28 cellular contexts compared by ENCODE assay signal in the genomic region with DNA sequence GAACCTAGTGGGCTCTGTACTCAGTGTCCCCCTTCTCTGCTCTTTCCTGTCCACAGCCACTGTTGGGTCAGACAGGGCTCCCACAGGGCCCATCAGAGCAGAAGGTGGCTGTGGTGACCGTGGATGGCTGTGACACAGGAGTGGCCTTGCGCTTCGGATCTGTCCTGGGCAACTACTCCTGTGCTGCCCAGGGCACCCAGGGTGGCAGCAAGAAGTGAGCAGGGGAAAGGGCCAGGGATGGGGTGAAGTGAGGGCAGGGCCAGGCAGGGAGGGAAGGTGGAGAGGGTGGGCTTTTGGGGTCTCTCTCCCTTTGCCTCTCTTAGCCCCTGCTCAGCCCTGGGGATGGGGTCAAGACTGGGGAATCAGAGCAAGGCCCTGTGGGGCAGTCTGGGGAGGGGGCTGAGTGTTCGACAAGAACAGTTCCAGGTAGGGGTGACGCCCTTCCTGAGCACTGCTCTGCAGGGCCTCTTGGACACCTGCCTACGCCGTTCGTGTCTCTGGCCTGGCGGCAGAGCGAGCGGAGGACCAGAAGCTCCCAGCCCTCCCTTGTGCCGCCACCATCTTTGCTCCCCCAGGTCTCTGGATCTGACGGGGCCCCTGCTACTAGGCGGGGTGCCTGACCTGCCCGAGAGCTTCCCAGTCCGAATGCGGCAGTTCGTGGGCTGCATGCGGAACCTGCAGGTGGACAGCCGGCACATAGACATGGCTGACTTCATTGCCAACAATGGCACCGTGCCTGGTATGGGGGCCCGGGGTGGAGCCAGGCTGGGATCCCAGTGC. TPM values are rescaled to one million over a fixed set of nuclear protein-coding genes. Genes with fewer than 3 reads are reported as not detected.
DNase-seq lines count a peak whose midpoint lies in the region; ATAC-seq, FAIRE-seq and TF ChIP-seq lines count a peak whose summit lies in the region.
"Had no signal": no experiment of that assay in that cellular context is flagged by ENCODE, and none has a peak within 500 bp of the region (broad histone marks: within the 10 kb centered on the region; RNA-seq: fewer than 3 reads in every experiment).

No MANE protein-coding gene starts in this region.

- CTCF ChIA-PET in HepG2 (lab: Yijun Ruan, JAX; ENCODE audit: low intra/inter-chr PET ratio, low total read pairs) = interaction anchor here (0.8 to 3.0 kb wide), 4 partner anchors 12 to 270 kb away, joined by 3 to 76 read pairs (median 12); partner anchors contain the start of gene SORT1

- H2AFZ ChIP-seq in HepG2 (ENCODE audit: low read length) = no peak overlapping the region
- H2AFZ ChIP-seq in osteoblast (ENCODE audit: low read length) = no peak overlapping the region
- H2AFZ ChIP-seq: parathyroid adenoma had no signal

- TF ChIP-seq POLR2A in HepG2 (IDR thresholded peaks at IDR 0.05; ENCODE audit: insufficient read depth in 1 of 2, low read depth in 2 of 2, low read length in 2 of 2) (no peak), right lobe of liver (IDR thresholded peaks at IDR 0.05) (no peak)

- H3K4me3 ChIP-seq in HepG2 (replicated peaks in 1 of 3; ENCODE audit: insufficient read depth in 1 of 3, low read depth in 2 of 3, low read length in 3 of 3) = no peak overlapping the region
- H3K4me3 ChIP-seq in right lobe of liver = no peak overlapping the region
- H3K4me3 ChIP-seq in dorsolateral prefrontal cortex = peak overlapping the region in 3 of 59 donors; percentile 14 to 50 (median 38)
- no peak overlapping the region for H3K4me3 ChIP-seq in osteoblast (ENCODE audit: insufficient read depth, low read length)
- H3K4me3 ChIP-seq in right atrium auricular region = no peak overlapping the region
- H3K4me3 ChIP-seq: A549, lung, mucosa of descending colon had no signal

- H3K27me3 ChIP-seq in HepG2 (ENCODE audit: control insufficient read depth in 1 of 2, insufficient read depth in 2 of 2, low read length in 2 of 2) (no peaks in the 10 kb centered on the region), right lobe of liver (no peaks in the 10 kb centered on the region), dorsolateral prefrontal cortex (no peaks in the 10 kb centered on the region), osteoblast (ENCODE audit: insufficient read depth, low read length) (no peaks in the 10 kb centered on the region), right atrium auricular region (no peaks in the 10 kb centered on the region)

- no peaks in the 10 kb centered on the region for H3K4me1 ChIP-seq in HepG2 (ENCODE audit: insufficient read depth, low read length)
- no peaks in the 10 kb centered on the region for H3K4me1 ChIP-seq in right lobe of liver
- peaks cover 6% of the 10 kb centered on the region for H3K4me1 ChIP-seq in osteoblast (ENCODE audit: insufficient read depth, low read length)
- peaks cover 0 to 13% of the 10 kb centered on the region in 2 donors for H3K4me1 ChIP-seq in right atrium auricular region
- H3K4me1 ChIP-seq: A549, parathyroid adenoma had no signal

- H3K27ac ChIP-seq in HepG2 (ENCODE audit: extremely low read length, insufficient read depth, low read length) = no peak overlapping the region
- H3K27ac ChIP-seq in right lobe of liver = no peak overlapping the region
- H3K27ac ChIP-seq in dorsolateral prefrontal cortex = peak overlapping the region; percentile 71 to 100 (median 93)
- H3K27ac ChIP-seq in osteoblast (ENCODE audit: low read depth, low read length) = no peak overlapping the region
- H3K27ac ChIP-seq in right atrium auricular region = no peak overlapping the region
- H3K27ac ChIP-seq: parathyroid adenoma had no signal

- peaks cover 3 to 16% of the 10 kb centered on the region in 2 experiments; a peak in 4 of 5 replicates for H3K36me3 ChIP-seq in HepG2 (replicated peaks in 1 of 2; ENCODE audit: control insufficient read depth in 1 of 2, insufficient read depth in 2 of 2, low read length in 2 of 2)
- no peaks in the 10 kb centered on the region for H3K36me3 ChIP-seq in right lobe of liver
- H3K36me3 ChIP-seq in osteoblast (ENCODE audit: insufficient read depth, low read length) = no peaks in the 10 kb centered on the region
- peaks cover 10% of the 10 kb centered on the region for H3K36me3 ChIP-seq in right atrium auricular region

- H3K9me3 ChIP-seq in HepG2 (ENCODE audit: low read length) (no peaks in the 10 kb centered on the region), right lobe of liver (no peaks in the 10 kb centered on the region), osteoblast (ENCODE audit: low read depth, low read length) (no peaks in the 10 kb centered on the region), right atrium auricular region (no peaks in the 10 kb centered on the region)
- H3K9me3 ChIP-seq: A549, mucosa of descending colon had no signal

- DNase-seq in HepG2 (ENCODE audit: low spot score) = no peak
- DNase-seq in right lobe of liver = no peak
- peak in 1 of 10 donors; percentile 48 for DNase-seq in dorsolateral prefrontal cortex
- peak; percentile 75 for DNase-seq in osteoblast (ENCODE audit: insufficient read length, low spot score, missing footprints)
- DNase-seq in SHP77 treated with DMSO at 0.1 percent for 48 hours (lab: John Stamatoyannopoulos, UW) = no peak
- DNase-seq in DMS153 treated with DMSO at 0.1 percent for 48 hours (lab: John Stamatoyannopoulos, UW; ENCODE audit: unreplicated experiment) = no peak
- no peak for DNase-seq in right atrium auricular region (ENCODE audit: low spot score)
- DNase-seq: activated CD4-positive, alpha-beta T cell treated with anti-CD3 and anti-CD28 coated beads for 48 hours; activated gamma-delta T cell; activated naive CD8-positive, alpha-beta T cell treated with anti-CD3 and anti-CD28 coated beads, Interleukin-2, amount 10 ng/mL, durations not matched to agents 7 days and 5 days; activated T-cell treated with anti-CD3 and anti-CD28 coated beads, Interleukin-2, amount 50 U/mL, for 1 hour; glutamatergic neuron; H7; islet precursor cell; NCI-H1092 treated with DMSO at 0.1 percent for 48 hours; NCI-H187; stimulated activated CD4-positive, alpha-beta T cell treated with anti-CD3 and anti-CD28 coated beads, Interleukin-4, amount 100 ng/mL, for 24 hours had no signal

- H4K20me1 ChIP-seq in HepG2 (ENCODE audit: insufficient read depth, low read length) = no peaks in the 10 kb centered on the region
- H4K20me1 ChIP-seq in osteoblast (ENCODE audit: insufficient read depth, low read length) = no peaks in the 10 kb centered on the region

- TF ChIP-seq EP300 in HepG2 (IDR thresholded peaks at IDR 0.05; ENCODE audit: low read depth in 2 of 2, low read length in 2 of 2) (no peak), HepG2 (CRISPR knock-in tag; IDR thresholded peaks at IDR 0.05; ENCODE audit: borderline replicate concordance) (no peak)

- no peak for TF ChIP-seq CTCF in HepG2 (CRISPR knock-in tag; IDR thresholded peaks at IDR 0.05)
- no peak for TF ChIP-seq CTCF in right lobe of liver (IDR thresholded peaks at IDR 0.05)
- no peak for TF ChIP-seq CTCF in dorsolateral prefrontal cortex (IDR thresholded peaks at IDR 0.05 in 54 of 56, conservative IDR thresholded peaks at IDR 0.05 in 2 of 56; ENCODE audit: low read depth in 1 of 56, partially characterized antibody in 56 of 56)
- no peak for TF ChIP-seq CTCF in osteoblast (IDR thresholded peaks at IDR 0.05; ENCODE audit: extremely low read depth, low read depth, low read length)
- no peak for TF ChIP-seq CTCF in right atrium auricular region (IDR thresholded peaks at IDR 0.05)

- ATAC-seq in HepG2 (no peak), right lobe of liver (no peak), GM21526 (IDR thresholded peaks at IDR 0.05; ENCODE audit: low FRiP score, unreplicated experiment) (no peak)
- ATAC-seq: stimulated activated memory B cell treated with anti-CD40 and anti-IgM and Interleukin-4, amounts not matched to agents 10 μg/mL and 1 μg/mL and 100 μg/mL, for 72 hours had no signal

- H3K4me2 ChIP-seq in HepG2 (ENCODE audit: low read depth, low read length) (no peak overlapping the region), osteoblast (ENCODE audit: insufficient read depth, low read length) (no peak overlapping the region)
- H3K4me2 ChIP-seq: A549 had no signal

- intact Hi-C loops in HepG2 (cut with micrococcal nuclease; ENCODE audit: unreplicated experiment) (loop anchor here (1.0 to 5.0 kb wide), 6 partner anchors 12 to 170 kb away; partner anchors contain the start of genes PSRC1 and TMEM167B), right lobe of liver (cut with DNase I) (loop anchor here (5.0 kb wide), 3 partner anchors 135 to 270 kb away; partner anchors contain the start of gene SORT1 (in 1 of the 2)), dorsolateral prefrontal cortex (cut with DNase I) (loop anchor here (1.0 to 10.0 kb wide), 5 partner anchors 50 to 150 kb away; partner anchors contain the start of genes ELAPOR1 (in 1 of the 2) and SARS1 (in 1 of the 2))

- no peak for TF ChIP-seq RAD21 in HepG2 (CRISPR knock-in tag; IDR thresholded peaks at IDR 0.05)

- in situ Hi-C loops in HepG2 (cut with HindIII; ENCODE audit: extremely low pct_ligation_motif_present, low pct_unique_long_range_greater_than_20kb) = loop anchor here (5.0 to 10.0 kb wide), 3 partner anchors 60 to 272 kb away; partner anchors contain the start of gene GPR61

- H3K9ac ChIP-seq in HepG2 (ENCODE audit: insufficient read depth, low read depth, low read length) = no peak overlapping the region
- H3K9ac ChIP-seq: parathyroid adenoma had no signal

- POLR2A ChIA-PET in HepG2 (lab: Yijun Ruan, JAX) = no interaction called here

- FAIRE-seq in HepG2 (lab: Jason Lieb, UNC) = no peak
- FAIRE-seq: A549, G401.6, GM19239 had no signal

- H3K79me2 ChIP-seq in HepG2 (ENCODE audit: insufficient read depth, low read length) (no peaks in the 10 kb centered on the region), osteoblast (ENCODE audit: insufficient read depth, low read length) (no peaks in the 10 kb centered on the region)
- H3K79me2 ChIP-seq: parathyroid adenoma had no signal

- 93% methylated on average over 15 of the region's 22 CpGs for WGBS in HepG2 (ENCODE audit: low lambda C conversion rate)
- 80% methylated on average over 4 of the region's 22 CpGs for WGBS in right lobe of liver (ENCODE audit: insufficient coverage, low coverage, low lambda C conversion rate, missing lambda C conversion rate)

- TSS peak; percentile 36 for BruUV-seq in HepG2 (replicated peaks; lab: Mats Ljungman, UMichigan)

RNA-seq across cellular contexts. Expression of gene CELSR2, which starts 13.1 kb away (rescaled TPM):
- total RNA-seq in HepG2 (2016; rRNA removed; fragmentation: Illumina TruSeq; extraction: Trizol) (3.1 and 4.0 TPM in 2 replicates), right lobe of liver (1 to 10 TPM; 1.3 to 3.3 (median 3.0) TPM), dorsolateral prefrontal cortex (100 to 1,000 TPM; 115 to 213 (median 171) TPM), osteoblast (1.4 and 1.5 TPM in 2 replicates), right atrium auricular region (10 to 100 TPM; 20.2 to 23.7 TPM)
- 1.9 and 2.7 TPM in 2 replicates for total RNA-seq in HepG2 (2016; cell fraction: cytosol; rRNA removed; fragmentation: Illumina TruSeq; extraction: Trizol; ENCODE audit: low read depth)
- 2.4 and 4.3 TPM in 2 replicates for total RNA-seq in HepG2 (2016; cell fraction: insoluble cytoplasmic fraction; rRNA removed; fragmentation: Illumina TruSeq; extraction: Trizol)
- 1.9 and 2.3 TPM in 2 replicates for total RNA-seq in HepG2 (2016; cell fraction: membrane; rRNA removed; fragmentation: Illumina TruSeq; extraction: Trizol)
- 7.6 and 9.5 TPM in 2 replicates for total RNA-seq in HepG2 (2016; cell fraction: nucleus; rRNA removed; fragmentation: Illumina TruSeq; extraction: Trizol)
- 6.6 and 7.8 TPM in 2 replicates for polyA plus RNA-seq in HepG2 (2011; rRNA removed)
- polyA plus RNA-seq in HepG2 (2011; cell fraction: cytosol; rRNA removed) = 3.6 and 4.4 TPM in 2 replicates
- polyA plus RNA-seq in HepG2 (2011; cell fraction: nucleus; rRNA removed) = 23.5 and 27.3 TPM in 2 replicates
- 5.9 and 7.3 TPM in 2 replicates for polyA plus RNA-seq in HepG2 (2012)
- polyA plus RNA-seq in HepG2 (2016; cell fraction: cytosol; fragmentation: Illumina TruSeq; extraction: Trizol; ENCODE audit: low read depth) = 0.35 and 0.41 TPM in 2 replicates
- 2.4 and 3.9 TPM in 2 replicates for polyA plus RNA-seq in HepG2 (2016; cell fraction: insoluble cytoplasmic fraction; fragmentation: Illumina TruSeq; extraction: Trizol; ENCODE audit: low read depth)
- polyA plus RNA-seq in HepG2 (2016; cell fraction: membrane; fragmentation: Illumina TruSeq; extraction: Trizol; ENCODE audit: low read depth) = 0.68 TPM in 2 replicates
- 18.1 and 20.4 TPM in 2 replicates for polyA plus RNA-seq in HepG2 (2016; cell fraction: nucleus; fragmentation: Illumina TruSeq; extraction: Trizol; ENCODE audit: insufficient read depth, low read depth)
- 25.8 and 30.0 TPM in 2 replicates for polyA minus RNA-seq in HepG2 (2011; rRNA and poly(A)+ RNA removed; ENCODE audit: low replicate concordance)
- 7.9 and 9.1 TPM in 2 replicates for polyA minus RNA-seq in HepG2 (2011; cell fraction: cytosol; rRNA and poly(A)+ RNA removed)
- polyA minus RNA-seq in HepG2 (2011; cell fraction: nucleus; rRNA and poly(A)+ RNA removed) = 13.4 and 15.3 TPM in 2 replicates

RNA-seq across cellular contexts. Expression of gene PSRC1, which starts 20.5 kb away (rescaled TPM):
- total RNA-seq in HepG2 (2016; rRNA removed; fragmentation: Illumina TruSeq; extraction: Trizol) (26.5 and 28.6 TPM in 2 replicates), right lobe of liver (1 to 10 TPM in 5 of 6 experiments, under 1 TPM in 1; 0.70 to 3.4 (median 1.5) TPM), dorsolateral prefrontal cortex (100 to 1,000 TPM in 19 of 120 experiments, 10 to 100 TPM in 101; 52.9 to 176 (median 79.2) TPM), osteoblast (5.4 and 5.9 TPM in 2 replicates), right atrium auricular region (1 to 10 TPM; 2.2 to 2.4 TPM)
- 15.7 and 18.2 TPM in 2 replicates for total RNA-seq in HepG2 (2016; cell fraction: cytosol; rRNA removed; fragmentation: Illumina TruSeq; extraction: Trizol; ENCODE audit: low read depth)
- 23.7 and 27.5 TPM in 2 replicates for total RNA-seq in HepG2 (2016; cell fraction: insoluble cytoplasmic fraction; rRNA removed; fragmentation: Illumina TruSeq; extraction: Trizol)
- 24.4 and 25.4 TPM in 2 replicates for total RNA-seq in HepG2 (2016; cell fraction: membrane; rRNA removed; fragmentation: Illumina TruSeq; extraction: Trizol)
- total RNA-seq in HepG2 (2016; cell fraction: nucleus; rRNA removed; fragmentation: Illumina TruSeq; extraction: Trizol) = 23.6 and 27.9 TPM in 2 replicates
- 23.9 and 30.3 TPM in 2 replicates for polyA plus RNA-seq in HepG2 (2011; rRNA removed)
- 11.8 and 18.1 TPM in 2 replicates for polyA plus RNA-seq in HepG2 (2011; cell fraction: cytosol; rRNA removed)
- 104 and 135 TPM in 2 replicates for polyA plus RNA-seq in HepG2 (2011; cell fraction: nucleus; rRNA removed)
- polyA plus RNA-seq in HepG2 (2012) = 12.2 and 19.3 TPM in 2 replicates
- polyA plus RNA-seq in HepG2 (2016; cell fraction: cytosol; fragmentation: Illumina TruSeq; extraction: Trizol; ENCODE audit: low read depth) = 13.9 and 14.3 TPM in 2 replicates
- polyA plus RNA-seq in HepG2 (2016; cell fraction: insoluble cytoplasmic fraction; fragmentation: Illumina TruSeq; extraction: Trizol; ENCODE audit: low read depth) = 37.5 and 41.0 TPM in 2 replicates
- polyA plus RNA-seq in HepG2 (2016; cell fraction: membrane; fragmentation: Illumina TruSeq; extraction: Trizol; ENCODE audit: low read depth) = 24.3 and 27.2 TPM in 2 replicates
- 82.1 and 85.7 TPM in 2 replicates for polyA plus RNA-seq in HepG2 (2016; cell fraction: nucleus; fragmentation: Illumina TruSeq; extraction: Trizol; ENCODE audit: insufficient read depth, low read depth)
- polyA minus RNA-seq in HepG2 (2011; rRNA and poly(A)+ RNA removed; ENCODE audit: low replicate concordance) = 12.7 and 26.2 TPM in 2 replicates
- polyA minus RNA-seq in HepG2 (2011; cell fraction: cytosol; rRNA and poly(A)+ RNA removed) = 7.7 and 12.2 TPM in 2 replicates
- polyA minus RNA-seq in HepG2 (2011; cell fraction: nucleus; rRNA and poly(A)+ RNA removed) = 12.3 and 21.4 TPM in 2 replicates
- total RNA-seq: CD8-positive, alpha-beta T cell had no signal

RNA-seq across cellular contexts. Expression of gene MYBPHL, which starts 44.4 kb away (rescaled TPM):
- 3.8 and 5.7 TPM in 2 replicates for total RNA-seq in HepG2 (2016; rRNA removed; fragmentation: Illumina TruSeq; extraction: Trizol)
- total RNA-seq in HepG2 (2016; cell fraction: cytosol; rRNA removed; fragmentation: Illumina TruSeq; extraction: Trizol; ENCODE audit: low read depth) = 3.1 and 3.6 TPM in 2 replicates
- total RNA-seq in HepG2 (2016; cell fraction: insoluble cytoplasmic fraction; rRNA removed; fragmentation: Illumina TruSeq; extraction: Trizol) = 2.8 and 5.0 TPM in 2 replicates
- total RNA-seq in HepG2 (2016; cell fraction: membrane; rRNA removed; fragmentation: Illumina TruSeq; extraction: Trizol) = 3.2 and 3.4 TPM in 2 replicates
- 2.4 and 2.6 TPM in 2 replicates for total RNA-seq in HepG2 (2016; cell fraction: nucleus; rRNA removed; fragmentation: Illumina TruSeq; extraction: Trizol)
- 3.7 and 6.1 TPM in 2 replicates for polyA plus RNA-seq in HepG2 (2011; rRNA removed)
- polyA plus RNA-seq in HepG2 (2011; cell fraction: cytosol; rRNA removed) = 4.3 and 4.4 TPM in 2 replicates
- 6.0 and 7.0 TPM in 2 replicates for polyA plus RNA-seq in HepG2 (2011; cell fraction: nucleus; rRNA removed)
- 2.5 and 2.7 TPM in 2 replicates for polyA plus RNA-seq in HepG2 (2012)
- polyA plus RNA-seq in HepG2 (2016; cell fraction: cytosol; fragmentation: Illumina TruSeq; extraction: Trizol; ENCODE audit: low read depth) = 2.2 TPM in 2 replicates
- 4.9 and 5.8 TPM in 2 replicates for polyA plus RNA-seq in HepG2 (2016; cell fraction: insoluble cytoplasmic fraction; fragmentation: Illumina TruSeq; extraction: Trizol; ENCODE audit: low read depth)
- polyA plus RNA-seq in HepG2 (2016; cell fraction: membrane; fragmentation: Illumina TruSeq; extraction: Trizol; ENCODE audit: low read depth) = 2.6 and 2.9 TPM in 2 replicates
- 4.3 and 5.1 TPM in 2 replicates for polyA plus RNA-seq in HepG2 (2016; cell fraction: nucleus; fragmentation: Illumina TruSeq; extraction: Trizol; ENCODE audit: insufficient read depth, low read depth)
- polyA minus RNA-seq in HepG2 (2011; rRNA and poly(A)+ RNA removed; ENCODE audit: low replicate concordance) = 0.30 and 3.0 TPM in 2 replicates
- polyA minus RNA-seq in HepG2 (2011; cell fraction: cytosol; rRNA and poly(A)+ RNA removed) = 1.1 and 1.3 TPM in 2 replicates
- polyA minus RNA-seq in HepG2 (2011; cell fraction: nucleus; rRNA and poly(A)+ RNA removed) = 2.3 and 2.9 TPM in 2 replicates
- not detected for total RNA-seq in right lobe of liver
- total RNA-seq in dorsolateral prefrontal cortex = 10 to 100 TPM in 14 of 120 experiments, 1 to 10 TPM in 106; 1.9 to 14.4 (median 6.7) TPM
- not detected in 2 replicates for total RNA-seq in osteoblast
- total RNA-seq in right atrium auricular region = 100 to 1,000 TPM in 1 of 2 donors, 10 to 100 TPM in 1; 62.2 to 381 TPM
- total RNA-seq: activated CD8-positive, alpha-beta memory T cell treated with anti-CD3 and anti-CD28 coated beads for 36 hours; activated naive CD8-positive, alpha-beta T cell treated with anti-CD3 and anti-CD28 coated beads, Interleukin-2, amount 10 ng/mL, durations not matched to agents 7 days and 5 days; CD8-positive, alpha-beta T cell; H7; mucosa of descending colon; natural killer cell treated with Interleukin-12 subunit alpha and Interleukin-12 subunit beta and Interleukin-15 and Interleukin-18, amount 100 ng/mL, for 72 hours had no signal
- polyA plus RNA-seq: A549 had no signal

RNA-seq across cellular contexts. Expression of gene SARS1, which starts 48.7 kb away (rescaled TPM):
- total RNA-seq in HepG2 (2016; rRNA removed; fragmentation: Illumina TruSeq; extraction: Trizol) (134 and 166 TPM in 2 replicates), right lobe of liver (100 to 1,000 TPM in 2 of 6 experiments, 10 to 100 TPM in 4; 73.5 to 123 (median 91.6) TPM), dorsolateral prefrontal cortex (100 to 1,000 TPM; 109 to 280 (median 226) TPM), osteoblast (361 and 392 TPM in 2 replicates), right atrium auricular region (100 to 1,000 TPM; 108 to 130 TPM)
- 35.5 and 37.6 TPM in 2 replicates for total RNA-seq in HepG2 (2016; cell fraction: cytosol; rRNA removed; fragmentation: Illumina TruSeq; extraction: Trizol; ENCODE audit: low read depth)
- 133 and 171 TPM in 2 replicates for total RNA-seq in HepG2 (2016; cell fraction: insoluble cytoplasmic fraction; rRNA removed; fragmentation: Illumina TruSeq; extraction: Trizol)
- total RNA-seq in HepG2 (2016; cell fraction: membrane; rRNA removed; fragmentation: Illumina TruSeq; extraction: Trizol) = 59.1 and 63.3 TPM in 2 replicates
- 64.5 and 74.2 TPM in 2 replicates for total RNA-seq in HepG2 (2016; cell fraction: nucleus; rRNA removed; fragmentation: Illumina TruSeq; extraction: Trizol)
- polyA plus RNA-seq in HepG2 (2011; rRNA removed) = 103 and 142 TPM in 2 replicates
- polyA plus RNA-seq in HepG2 (2011; cell fraction: cytosol; rRNA removed) = 112 and 159 TPM in 2 replicates
- 105 and 142 TPM in 2 replicates for polyA plus RNA-seq in HepG2 (2011; cell fraction: nucleus; rRNA removed)
- 149 and 254 TPM in 2 replicates for polyA plus RNA-seq in HepG2 (2012)
- polyA plus RNA-seq in HepG2 (2016; cell fraction: cytosol; fragmentation: Illumina TruSeq; extraction: Trizol; ENCODE audit: low read depth) = 26.3 and 26.7 TPM in 2 replicates
- polyA plus RNA-seq in HepG2 (2016; cell fraction: insoluble cytoplasmic fraction; fragmentation: Illumina TruSeq; extraction: Trizol; ENCODE audit: low read depth) = 147 and 154 TPM in 2 replicates
- polyA plus RNA-seq in HepG2 (2016; cell fraction: membrane; fragmentation: Illumina TruSeq; extraction: Trizol; ENCODE audit: low read depth) = 40.9 and 46.0 TPM in 2 replicates
- 89.4 and 93.0 TPM in 2 replicates for polyA plus RNA-seq in HepG2 (2016; cell fraction: nucleus; fragmentation: Illumina TruSeq; extraction: Trizol; ENCODE audit: insufficient read depth, low read depth)
- polyA minus RNA-seq in HepG2 (2011; rRNA and poly(A)+ RNA removed; ENCODE audit: low replicate concordance) = 99.8 and 124 TPM in 2 replicates
- 50.9 and 77.1 TPM in 2 replicates for polyA minus RNA-seq in HepG2 (2011; cell fraction: cytosol; rRNA and poly(A)+ RNA removed)
- polyA minus RNA-seq in HepG2 (2011; cell fraction: nucleus; rRNA and poly(A)+ RNA removed) = 83.3 and 131 TPM in 2 replicates

Comparison
In these comparisons a context has a peak if more than half of its experiments do, and no peak if none do; other contexts are left out.
1. H3K27ac ChIP-seq: peak in dorsolateral prefrontal cortex (59 of 59); none in HepG2 (single experiment), right lobe of liver (0 of 3), osteoblast (single experiment) and right atrium auricular region (0 of 2).
2. RNA of gene CELSR2, which starts 13.1 kb away (total RNA-seq): 115 to 213 TPM in dorsolateral prefrontal cortex; 20.2 to 23.7 TPM in right atrium auricular region, 1.9 to 9.5 TPM in HepG2, 1.3 to 3.3 TPM in right lobe of liver and 1.4 to 1.5 TPM in osteoblast; every median in the first group is over 4 times any median in the second.
3. RNA of gene MYBPHL, which starts 44.4 kb away (total RNA-seq): 62.2 to 381 TPM in right atrium auricular region; 1.9 to 14.4 TPM in dorsolateral prefrontal cortex, 2.4 to 5.7 TPM in HepG2, not detected in right lobe of liver and not detected in osteoblast; every median in the first group is over 4 times any median in the second.